Comparison of ENCODE assay signal across 5 cellular contexts in genomic region chr5:91584352-91584751, GRCh38.
"Had no signal": no experiment of that assay in that cellular context is flagged by ENCODE, and none has a peak within 500 bp of the region (broad histone marks: within the 10 kb centered on the region; RNA-seq: fewer than 3 reads in every experiment).

No MANE protein-coding gene starts in this region.

- H3K4me3 ChIP-seq: K562 had no signal

- H3K27ac ChIP-seq: HL-60 had no signal

- DNase-seq: IMR-90, KBM-7, KG1 had no signal
